ENCODE assay signal across 8 cellular contexts in genomic region chr14:54440454-54440853, GRCh38. TPM values are rescaled to one million over a fixed set of nuclear protein-coding genes. Genes with fewer than 3 reads are reported as not detected.
A peak's percentile ranks its signal among the peaks of the same experiment; 100 is the strongest.
DNase-seq lines count a peak whose midpoint lies in the region; ATAC-seq and TF ChIP-seq lines count a peak whose summit lies in the region.

No MANE protein-coding gene starts in this region.

- peak overlapping the region; percentile 71 to 89 (median 83) for H3K9ac ChIP-seq in skeletal muscle tissue (ENCODE audit: low read depth in 1 of 3, low read length in 3 of 3)

- ATAC-seq in HG03175 (IDR thresholded peaks at IDR 0.05; ENCODE audit: unreplicated experiment), result no peak

- peaks cover 9 to 17% (median 16%) of the 10 kb centered on the region in 3 donors for H3K4me1 ChIP-seq in skeletal muscle tissue (ENCODE audit: control insufficient read depth in 3 of 3, insufficient read depth in 3 of 3, low read length in 3 of 3)

- no peaks in the 10 kb centered on the region for H3K9me3 ChIP-seq in WERI-Rb-1 (ENCODE audit: severe bottlenecking)
- no peaks in the 10 kb centered on the region for H3K9me3 ChIP-seq in skeletal muscle tissue (ENCODE audit: control insufficient read depth in 3 of 3, low read length in 3 of 3)

- DNase-seq in HFF-Myc (ENCODE audit: extremely low read depth, low read depth) (no peak), WERI-Rb-1 (no peak), glomerular visceral epithelial cell (ENCODE audit: extremely low spot score) (peak; percentile 4), LoVo (ENCODE audit: low spot score) (no peak), mesenteric fat pad (ENCODE audit: low spot score) (no peak)
- no peak for DNase-seq in stimulated activated CD4-positive, alpha-beta T cell treated with anti-CD3 and anti-CD28 coated beads, Interleukin-1b, Interleukin-23, amount 100 ng/mL, for 48 hours

- peak overlapping the region; percentile 59 for H3K4me3 ChIP-seq in HFF-Myc (replicated peaks; ENCODE audit: low read depth, low read length)
- H3K4me3 ChIP-seq in WERI-Rb-1 (ENCODE audit: low read depth, low read length), result peak overlapping the region; percentile 81
- H3K4me3 ChIP-seq in skeletal muscle tissue (ENCODE audit: low read length in 3 of 3), result peak overlapping the region; percentile 83 to 86 (median 84)

- H3K27me3 ChIP-seq in WERI-Rb-1 (ENCODE audit: insufficient read depth, low read depth, severe bottlenecking) (no peaks in the 10 kb centered on the region), skeletal muscle tissue (ENCODE audit: control insufficient read depth in 3 of 3, insufficient read depth in 3 of 3, low read length in 3 of 3) (no peaks in the 10 kb centered on the region)

- H3K27ac ChIP-seq in WERI-Rb-1, result peak overlapping the region; percentile 97
- peak overlapping the region; percentile 61 for H3K27ac ChIP-seq in skeletal muscle tissue (ENCODE audit: low read depth, low read length)

- H3K36me3 ChIP-seq in WERI-Rb-1, result peaks cover 7% of the 10 kb centered on the region
- H3K36me3 ChIP-seq in skeletal muscle tissue (ENCODE audit: control insufficient read depth in 3 of 3, insufficient read depth in 3 of 3, low read length in 3 of 3), result peaks cover 0 to 4% (median 3%) of the 10 kb centered on the region in 3 donors

- no peak for TF ChIP-seq CTCF in HFF-Myc (IDR thresholded peaks at IDR 0.05; ENCODE audit: low read depth, low read length, missing control alignments)
- no peak for TF ChIP-seq CTCF in WERI-Rb-1 (IDR thresholded peaks at IDR 0.05; ENCODE audit: low read depth, low read length)

RNA-seq across cellular contexts. Expression of gene CNIH1, which starts 0.7 kb away (rescaled TPM):
- 30.8 TPM for total RNA-seq in skeletal muscle tissue
- 101 TPM for total RNA-seq in mesenteric fat pad

RNA-seq across cellular contexts. Expression of gene CDKN3, which starts 43.6 kb away (rescaled TPM):
- 15.7 TPM for total RNA-seq in skeletal muscle tissue
- 1.7 TPM for total RNA-seq in mesenteric fat pad

RNA-seq across cellular contexts. Expression of gene GMFB, which starts 48.3 kb away (rescaled TPM):
- total RNA-seq in skeletal muscle tissue (42.8 TPM), mesenteric fat pad (86.0 TPM)
